8 cellular contexts compared by ENCODE assay signal in genomic region chr14:53217283-53217994, GRCh38.
DNase-seq lines count a peak whose midpoint lies in the region; ATAC-seq, FAIRE-seq and TF ChIP-seq lines count a peak whose summit lies in the region.

No MANE protein-coding gene starts in this region.

- peak overlapping the region; percentile 64 for H3K27ac Mint-ChIP-seq in chondrocyte (ENCODE audit: unreplicated experiment)

- TF ChIP-seq EP300 in HepG2 (IDR thresholded peaks at IDR 0.05; ENCODE audit: low read depth in 2 of 2, low read length in 2 of 2), result no peak
- no peak for TF ChIP-seq EP300 in HepG2 (CRISPR knock-in tag; IDR thresholded peaks at IDR 0.05; ENCODE audit: borderline replicate concordance)

- peak overlapping the region; percentile 53 to 71 (median 70); a peak in 5 of 6 replicates for H3K4me3 ChIP-seq in HepG2 (replicated peaks in 1 of 3; ENCODE audit: insufficient read depth in 1 of 3, low read depth in 2 of 3, low read length in 3 of 3)

- peaks cover 5% of the 10 kb centered on the region for H3K9me3 Mint-ChIP-seq in chondrocyte (ENCODE audit: low read depth)

- peak overlapping the region; percentile 55 for H3K9ac ChIP-seq in HepG2 (ENCODE audit: insufficient read depth, low read depth, low read length)

- peak overlapping the region; percentile 79 for H3K4me3 Mint-ChIP-seq in chondrocyte (ENCODE audit: unreplicated experiment)

- TF ChIP-seq POLR2A in HepG2 (IDR thresholded peaks at IDR 0.05; ENCODE audit: insufficient read depth in 1 of 2, low read depth in 2 of 2, low read length in 2 of 2), result 0 out of 4 replicates have a peak, but pooled peaks have one; percentile 16 to 23

- peak; percentile 34 for TF ChIP-seq RAD21 in HepG2 (CRISPR knock-in tag; IDR thresholded peaks at IDR 0.05)

- H3K36me3 ChIP-seq in HepG2 (replicated peaks in 1 of 2; ENCODE audit: control insufficient read depth in 1 of 2, insufficient read depth in 2 of 2, low read length in 2 of 2), result no peaks in the 10 kb centered on the region

- H3K79me2 ChIP-seq in HepG2 (ENCODE audit: insufficient read depth, low read length), result no peaks in the 10 kb centered on the region

- no peaks in the 10 kb centered on the region for H3K27me3 ChIP-seq in HepG2 (ENCODE audit: control insufficient read depth in 1 of 2, insufficient read depth in 2 of 2, low read length in 2 of 2)

- peak overlapping the region; percentile 86 for H3K4me2 ChIP-seq in HepG2 (ENCODE audit: low read depth, low read length)

- peaks cover 5% of the 10 kb centered on the region; the same call in 1 of the 2 replicates for H3K4me1 ChIP-seq in HepG2 (ENCODE audit: insufficient read depth, low read length)

- POLR2A ChIA-PET in HepG2 (lab: Yijun Ruan, JAX), result interaction anchor here (1.2 kb wide), 1 partner anchor 1137 kb away, joined by 3 read pairs; no protein-coding TSS in a partner anchor

- H3K4me1 Mint-ChIP-seq in chondrocyte (ENCODE audit: low read depth), result peaks cover 6% of the 10 kb centered on the region

- H3K9me3 ChIP-seq in HepG2 (ENCODE audit: low read length), result no peaks in the 10 kb centered on the region

- DNase-seq in AG08396 (ENCODE audit: low spot score) (peak; percentile 73), NCI-H2171 treated with DMSO at 0.1 percent for 48 hours (lab: John Stamatoyannopoulos, UW) (peak; percentile 62), chondrocyte (ENCODE audit: low spot score) (peak; percentile 95), HepG2 (ENCODE audit: low spot score) (peak; percentile 70)
- peak; percentile 40 to 48 (median 41) for DNase-seq in activated CD4-positive, CD25-positive, alpha-beta regulatory T cell (lab: John Stamatoyannopoulos, UW)
- DNase-seq in stimulated activated CD4-positive, alpha-beta T cell treated with anti-CD3 and anti-CD28 coated beads, Interleukin-4, amount 100 ng/mL, for 48 hours (ENCODE audit: low read depth in 2 of 2), result peak; percentile 60 to 79

- H3K27me3 Mint-ChIP-seq in chondrocyte (ENCODE audit: low read depth), result no peaks in the 10 kb centered on the region

- BruUV-seq in HepG2 (replicated peaks; lab: Mats Ljungman, UMichigan), result no TSS peak

- H4K20me1 ChIP-seq in HepG2 (ENCODE audit: insufficient read depth, low read length), result no peaks in the 10 kb centered on the region

- ATAC-seq in GM18861 (IDR thresholded peaks at IDR 0.05; ENCODE audit: unreplicated experiment) (peak; percentile 92), HG03064 (IDR thresholded peaks at IDR 0.05; ENCODE audit: low read depth, unreplicated experiment) (peak; percentile 99), HepG2 (peak; percentile 100)

- TF ChIP-seq CTCF in chondrocyte (IDR thresholded peaks at IDR 0.05) (peak; percentile 82), HepG2 (CRISPR knock-in tag; IDR thresholded peaks at IDR 0.05) (peak; percentile 58)

- no peaks in the 10 kb centered on the region for H3K36me3 Mint-ChIP-seq in chondrocyte (ENCODE audit: low read depth)

- no peak for FAIRE-seq in HepG2 (lab: Jason Lieb, UNC)

- 2% methylated on average over 11 of the region's 39 CpGs for WGBS in HepG2 (ENCODE audit: low lambda C conversion rate)

- intact Hi-C loops in HepG2 (cut with micrococcal nuclease; ENCODE audit: unreplicated experiment), result no loop called here

- CTCF ChIA-PET in HepG2 (lab: Yijun Ruan, JAX; ENCODE audit: low intra/inter-chr PET ratio, low total read pairs), result no interaction called here

- in situ Hi-C loops in HepG2 (cut with HindIII; ENCODE audit: extremely low pct_ligation_motif_present, low pct_unique_long_range_greater_than_20kb), result no loop called here

- no peak overlapping the region for H2AFZ ChIP-seq in HepG2 (ENCODE audit: low read length)

- peak overlapping the region; percentile 4 for H3K27ac ChIP-seq in HepG2 (ENCODE audit: extremely low read length, insufficient read depth, low read length)

TF ChIP-seq in HepG2, 621 proteins besides CTCF, POLR2A, EP300 and RAD21 (continues in another document):
- TF ChIP-seq KLF16 (CRISPR knock-in tag; IDR thresholded peaks at IDR 0.05) (peak in 1 of 2 experiments; percentile 70; a peak in 2 of 4 replicates), MAZ (IDR thresholded peaks at IDR 0.05; ENCODE audit: borderline replicate concordance, low read depth, low read length) (no peak), MAZ (CRISPR knock-in tag; IDR thresholded peaks at IDR 0.05; ENCODE audit: low read depth) (peak; percentile 84; the same call in 1 of the 2 replicates), ZNF768 (CRISPR knock-in tag; IDR thresholded peaks at IDR 0.05) (peak; percentile 38; the same call in 1 of the 2 replicates), NONO (IDR thresholded peaks at IDR 0.05) (no peak), NONO (CRISPR knock-in tag; conservative IDR thresholded peaks at IDR 0.05) (no peak), HBP1 (CRISPR knock-in tag; IDR thresholded peaks at IDR 0.05; ENCODE audit: low read depth) (no peak), RAD51 (IDR thresholded peaks at IDR 0.05; ENCODE audit: borderline replicate concordance) (no peak), ZNF354B (CRISPR knock-in tag; IDR thresholded peaks at IDR 0.05) (no peak), HNRNPL (IDR thresholded peaks at IDR 0.05; ENCODE audit: low read depth, low read length) (no peak), MEF2D (CRISPR knock-in tag; IDR thresholded peaks at IDR 0.05) (peak; percentile 48; the same call in 1 of the 2 replicates), SOX5 (CRISPR knock-in tag; IDR thresholded peaks at IDR 0.05; ENCODE audit: borderline replicate concordance) (no peak), DDIT3 (CRISPR knock-in tag; IDR thresholded peaks at IDR 0.05) (no peak), ZNF772 (CRISPR knock-in tag; IDR thresholded peaks at IDR 0.05) (0 out of 2 replicates have a peak, but pooled peaks have one; percentile 66), ZNF572 (CRISPR knock-in tag; IDR thresholded peaks at IDR 0.05) (no peak), DNMT1 (CRISPR knock-in tag; IDR thresholded peaks at IDR 0.05) (no peak), DRAP1 (CRISPR knock-in tag; IDR thresholded peaks at IDR 0.05) (peak; percentile 24; the same call in 1 of the 2 replicates), AHDC1 (CRISPR knock-in tag; IDR thresholded peaks at IDR 0.05; ENCODE audit: borderline replicate concordance) (0 out of 2 replicates have a peak, but pooled peaks have one; percentile 17), MYC (CRISPR knock-in tag; IDR thresholded peaks at IDR 0.05; ENCODE audit: borderline replicate concordance) (peak; percentile 38; the same call in 1 of the 2 replicates), SMYD3 (CRISPR knock-in tag; IDR thresholded peaks at IDR 0.05) (no peak), HIVEP1 (CRISPR knock-in tag; IDR thresholded peaks at IDR 0.05) (no peak)

Comparison
In these comparisons a context has a peak if more than half of its experiments do, and no peak if none do; other contexts are left out.
1. Peak in every context shown above with its lines: DNase-seq, ATAC-seq, H3K4me3 ChIP-seq and H3K27ac ChIP-seq.
2. DNase-seq: peak in every context shown above with its lines; median percentile 95 in chondrocyte; 73 in AG08396; 70 in HepG2; 70 in stimulated activated CD4-positive, alpha-beta T cell treated with anti-CD3 and anti-CD28 coated beads, Interleukin-4, amount 100 ng/mL, for 48 hours; 62 in NCI-H2171 treated with DMSO at 0.1 percent for 48 hours; 41 in activated CD4-positive, CD25-positive, alpha-beta regulatory T cell.